8 cellular contexts compared by ENCODE assay signal in genomic region chr15:64092864-64093626, GRCh38. TPM values are rescaled to one million over a fixed set of nuclear protein-coding genes. Genes with fewer than 3 reads are reported as not detected.
DNase-seq lines count a peak whose midpoint lies in the region; ATAC-seq, FAIRE-seq and TF ChIP-seq lines count a peak whose summit lies in the region.

No MANE protein-coding gene starts in this region.

- TF ChIP-seq CTCF in RWPE2 (IDR thresholded peaks at IDR 0.05; ENCODE audit: poor library complexity, severe bottlenecking) = no peak
- no peak for TF ChIP-seq CTCF in astrocyte (IDR thresholded peaks at IDR 0.05; ENCODE audit: insufficient read depth, low read depth, low read length)

- H4K20me1 ChIP-seq in astrocyte (ENCODE audit: insufficient read depth, low read length) = peaks cover 26% of the 10 kb centered on the region

- H3K4me3 Mint-ChIP-seq in astrocyte (ENCODE audit: unreplicated experiment) = peak overlapping the region; percentile 95

- peak overlapping the region; percentile 72 for H3K27ac ChIP-seq in RWPE2 (ENCODE audit: poor library complexity, severe bottlenecking)
- peak overlapping the region; percentile 89 for H3K27ac ChIP-seq in astrocyte (ENCODE audit: low read depth, low read length)
- no peak overlapping the region for H3K27ac ChIP-seq in iPS DF 6.9 (ENCODE audit: low read length)

- H3K9me3 ChIP-seq in RWPE2 (ENCODE audit: severe bottlenecking) (no peaks in the 10 kb centered on the region), astrocyte (ENCODE audit: insufficient read depth, low read depth, low read length) (no peaks in the 10 kb centered on the region), iPS DF 6.9 (ENCODE audit: control insufficient read depth, insufficient read depth, low read length) (no peaks in the 10 kb centered on the region), skeletal muscle satellite cell (replicated peaks; ENCODE audit: low read length) (no peaks in the 10 kb centered on the region)

- peaks cover 17% of the 10 kb centered on the region for H3K4me1 Mint-ChIP-seq in astrocyte (ENCODE audit: low read depth, unreplicated experiment)

- H3K9me3 Mint-ChIP-seq in astrocyte (ENCODE audit: unreplicated experiment) = no peaks in the 10 kb centered on the region

- no peaks in the 10 kb centered on the region for H3K27me3 Mint-ChIP-seq in astrocyte (ENCODE audit: low read depth, unreplicated experiment)

- H3K9ac ChIP-seq in astrocyte (ENCODE audit: low read length) = peak overlapping the region; percentile 87
- H3K9ac ChIP-seq in skeletal muscle satellite cell (ENCODE audit: low read depth, low read length) = peak overlapping the region; percentile 92

- FAIRE-seq in astrocyte (lab: Jason Lieb, UNC) = no peak

- peaks cover 23% of the 10 kb centered on the region for H3K36me3 ChIP-seq in RWPE2 (ENCODE audit: low read depth)
- peaks cover 7% of the 10 kb centered on the region for H3K36me3 ChIP-seq in astrocyte (ENCODE audit: insufficient read depth, low read length)
- peaks cover 2% of the 10 kb centered on the region; the same call in 1 of the 2 replicates for H3K36me3 ChIP-seq in iPS DF 6.9 (ENCODE audit: control insufficient read depth, insufficient read depth, low read length)
- peaks cover 8% of the 10 kb centered on the region for H3K36me3 ChIP-seq in skeletal muscle satellite cell (ENCODE audit: insufficient read depth, low read length)

- H3K4me3 ChIP-seq in RWPE2 (ENCODE audit: severe bottlenecking) (peak overlapping the region; percentile 60), astrocyte (ENCODE audit: insufficient read depth, low read depth, low read length) (peak overlapping the region; percentile 73), iPS DF 6.9 (ENCODE audit: low read length) (peak overlapping the region; percentile 84), skeletal muscle satellite cell (ENCODE audit: low read length) (peak overlapping the region; percentile 80)

- H3K27me3 ChIP-seq in RWPE2 (ENCODE audit: insufficient read depth, poor library complexity, severe bottlenecking) = no peaks in the 10 kb centered on the region
- no peaks in the 10 kb centered on the region for H3K27me3 ChIP-seq in astrocyte (ENCODE audit: insufficient read depth, low read length)
- no peaks in the 10 kb centered on the region for H3K27me3 ChIP-seq in iPS DF 6.9 (ENCODE audit: control insufficient read depth, insufficient read depth, low read length)
- H3K27me3 ChIP-seq in skeletal muscle satellite cell (ENCODE audit: control insufficient read depth, insufficient read depth, low read length) = no peaks in the 10 kb centered on the region

- DNase-seq in SIG-M5 treated with dmso at 0.1 percent for 504 hours (lab: John Stamatoyannopoulos, UW; ENCODE audit: unreplicated experiment) (peak; percentile 56), SIG-M5 (lab: John Stamatoyannopoulos, UW) (no peak), RWPE2 (ENCODE audit: low spot score) (no peak), astrocyte (ENCODE audit: low read depth) (peak; percentile 74), iPS DF 6.9 (ENCODE audit: low read depth, low spot score) (no peak), NCI-H2107 treated with DMSO at 0.1 percent for 48 hours (lab: John Stamatoyannopoulos, UW; ENCODE audit: unreplicated experiment) (no peak)

- peak overlapping the region; percentile 99 for H3K27ac Mint-ChIP-seq in astrocyte (ENCODE audit: unreplicated experiment)

- H3K4me1 ChIP-seq in RWPE2 (ENCODE audit: insufficient read depth, poor library complexity, severe bottlenecking) (peaks cover 20% of the 10 kb centered on the region), astrocyte (ENCODE audit: insufficient read depth, low read length) (peaks cover 26% of the 10 kb centered on the region), iPS DF 6.9 (ENCODE audit: control insufficient read depth, insufficient read depth, low read length) (no peaks in the 10 kb centered on the region), skeletal muscle satellite cell (ENCODE audit: control insufficient read depth, insufficient read depth, low read length) (peaks cover 35% of the 10 kb centered on the region)

- peak overlapping the region; percentile 87 for H3K4me2 ChIP-seq in astrocyte (ENCODE audit: low read length)
- peak overlapping the region; percentile 93 for H3K4me2 ChIP-seq in skeletal muscle satellite cell (ENCODE audit: low read length)

- H3K79me2 ChIP-seq in astrocyte (ENCODE audit: insufficient read depth, low read length) = peaks cover 68% of the 10 kb centered on the region

- ATAC-seq in HG03457 (IDR thresholded peaks at IDR 0.05; ENCODE audit: unreplicated experiment) (peak; percentile 29), RWPE2 (ENCODE audit: low read depth) (peak; percentile 2; the same call in 2 of the 3 replicates)

- no CpG with 5 or more reads among the region's 22 CpGs for WGBS in iPS DF 6.9 (ENCODE audit: insufficient coverage, insufficient read length)

- H3K36me3 Mint-ChIP-seq in astrocyte (ENCODE audit: low read depth, unreplicated experiment) = peaks cover 3% of the 10 kb centered on the region

- peak overlapping the region; percentile 91 for H2AFZ ChIP-seq in astrocyte (ENCODE audit: low read depth, low read length)

RNA-seq across cellular contexts. Expression of gene CIAO2A, which starts 0.6 kb away (rescaled TPM):
- total RNA-seq in astrocyte = 51.2 and 53.4 TPM in 2 replicates
- 81.5 and 85.2 TPM in 2 replicates for total RNA-seq in skeletal muscle satellite cell (2012; rRNA removed)

RNA-seq across cellular contexts. Expression of gene SNX1, which starts 2.7 kb away (rescaled TPM):
- total RNA-seq in astrocyte = 87.7 and 89.3 TPM in 2 replicates
- 28.1 and 29.5 TPM in 2 replicates for total RNA-seq in skeletal muscle satellite cell (2012; rRNA removed)

RNA-seq across cellular contexts. Expression of gene DAPK2, which starts 46.8 kb away (rescaled TPM):
- total RNA-seq in astrocyte = 0.52 and 0.60 TPM in 2 replicates
- total RNA-seq in skeletal muscle satellite cell (2012; rRNA removed) = 1.7 and 2.0 TPM in 2 replicates

RNA-seq across cellular contexts. Expression of gene SNX22, which starts 58.5 kb away (rescaled TPM):
- total RNA-seq in astrocyte = 0.19 and 0.27 TPM in 2 replicates
- total RNA-seq in skeletal muscle satellite cell (2012; rRNA removed) = 0.22 and 0.25 TPM in 2 replicates

Comparison
In these comparisons a context has a peak if more than half of its experiments do, and no peak if none do; other contexts are left out.
1. DNase-seq: peak in SIG-M5 treated with dmso at 0.1 percent for 504 hours (single experiment) and astrocyte (single experiment); none in SIG-M5 (single experiment), RWPE2 (single experiment), iPS DF 6.9 (single experiment) and NCI-H2107 treated with DMSO at 0.1 percent for 48 hours (single experiment).
2. Peak in every context shown above with its lines, with median percentiles within 50 percentile points of each other: H3K4me3 ChIP-seq.